Comparison of ENCODE assay signal across 9 cellular contexts in genomic region chr9:123401879-123402513, GRCh38. TPM values are rescaled to one million over a fixed set of nuclear protein-coding genes. Genes with fewer than 3 reads are reported as not detected.
DNase-seq lines count a peak whose midpoint lies in the region; TF ChIP-seq lines count a peak whose summit lies in the region.
"Had no signal": no experiment of that assay in that cellular context is flagged by ENCODE, and none has a peak within 500 bp of the region (broad histone marks: within the 10 kb centered on the region; RNA-seq: fewer than 3 reads in every experiment).

No MANE protein-coding gene starts in this region.

- H3K36me3 Mint-ChIP-seq in neural crest cell (ENCODE audit: low read depth), result no peaks in the 10 kb centered on the region

- peak; percentile 55 for DNase-seq in EH (ENCODE audit: low read depth)
- DNase-seq in HPDE6-E6E7 (ENCODE audit: extremely low spot score), result peak; percentile 69
- DNase-seq in RKO (ENCODE audit: low spot score), result peak; percentile 60
- DNase-seq in erythroblast (lab: John Stamatoyannopoulos, UW), result peak; percentile 46 to 64
- DNase-seq in neural crest cell (ENCODE audit: low read depth, low spot score), result peak; percentile 55
- DNase-seq in stimulated activated naive CD4-positive, alpha-beta T cell (lab: John Stamatoyannopoulos, UW), result no peak
- no peak for DNase-seq in GF-D8 (lab: John Stamatoyannopoulos, UW)
- no peak for DNase-seq in T-helper 1 cell

- H3K27me3 Mint-ChIP-seq in neural crest cell (ENCODE audit: low read depth), result peaks cover 3% of the 10 kb centered on the region

- no peak overlapping the region for H3K27ac Mint-ChIP-seq in neural crest cell (ENCODE audit: unreplicated experiment)

- no peaks in the 10 kb centered on the region for H3K9me3 Mint-ChIP-seq in neural crest cell

- peak; percentile 83 for TF ChIP-seq CTCF in neural crest cell (conservative IDR thresholded peaks at IDR 0.05)

- no peak for TF ChIP-seq POLR2A in erythroblast (IDR thresholded peaks at IDR 0.05; ENCODE audit: low read length)

- peak overlapping the region; percentile 5 for H3K4me3 Mint-ChIP-seq in neural crest cell

- peaks cover 36% of the 10 kb centered on the region for H3K4me1 Mint-ChIP-seq in neural crest cell

RNA-seq across cellular contexts. Expression of gene CRB2, which starts 46.0 kb away (rescaled TPM):
- 73.4 and 80.5 TPM in 2 replicates for total RNA-seq in neural crest cell
- total RNA-seq: activated CD8-positive, alpha-beta memory T cell treated with anti-CD3 and anti-CD28 coated beads for 36 hours had no signal

Comparison
In these comparisons a context has a peak if more than half of its experiments do, and no peak if none do; other contexts are left out.
1. DNase-seq: peak in EH (single experiment), HPDE6-E6E7 (single experiment), RKO (single experiment), erythroblast (2 of 2) and neural crest cell (single experiment); none in stimulated activated naive CD4-positive, alpha-beta T cell (0 of 6), GF-D8 (single experiment) and T-helper 1 cell (0 of 5).